2 cellular contexts compared by ENCODE assay signal in the genomic region with DNA sequence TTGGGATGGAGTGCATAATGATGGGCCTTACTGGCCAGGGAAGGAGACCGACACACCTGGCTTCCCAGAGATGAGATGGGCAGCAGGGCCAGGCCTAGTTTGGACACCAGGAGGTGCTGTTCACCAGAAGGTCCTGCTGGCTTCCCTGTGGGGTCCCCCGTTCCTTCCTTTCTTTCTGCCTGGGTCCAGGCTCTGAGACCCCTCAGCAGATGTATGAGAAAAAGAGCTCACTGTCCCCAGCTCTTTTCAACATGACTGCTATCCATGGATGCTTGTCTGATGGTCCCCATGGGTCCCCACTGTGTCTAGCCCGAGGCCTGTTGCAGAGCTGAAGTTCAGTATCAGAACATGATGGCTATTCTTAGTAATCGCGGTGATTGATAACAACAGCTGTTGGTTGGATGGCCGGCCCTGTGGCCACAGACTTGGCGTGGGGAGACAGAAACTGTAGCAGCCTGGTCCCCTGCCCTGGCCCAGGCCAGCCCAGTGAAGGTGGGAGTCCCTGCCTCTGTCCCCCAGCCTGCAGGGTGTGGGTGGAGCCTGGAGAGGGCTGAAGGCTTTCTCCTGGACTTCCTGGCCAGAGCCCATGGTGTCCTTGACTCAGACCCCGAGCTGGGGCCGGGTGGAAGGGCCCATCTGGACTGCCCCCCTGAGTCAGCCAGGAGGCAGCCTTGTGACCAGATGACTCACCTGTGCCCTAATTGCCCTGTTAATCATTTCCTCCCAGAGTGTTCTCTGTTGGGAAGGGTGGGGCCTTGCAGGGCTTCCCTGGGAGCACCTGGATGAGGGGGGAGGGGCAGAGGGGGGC.
A peak's percentile ranks its signal among the peaks of the same experiment; 100 is the strongest.
TF ChIP-seq lines count a peak whose summit lies in the region.

No MANE protein-coding gene starts in this region.

TF ChIP-seq in Ishikawa, 13 proteins besides CTCF, POLR2A, EP300 and RAD21 (continued from another document):
- TF ChIP-seq, protein P1, sequence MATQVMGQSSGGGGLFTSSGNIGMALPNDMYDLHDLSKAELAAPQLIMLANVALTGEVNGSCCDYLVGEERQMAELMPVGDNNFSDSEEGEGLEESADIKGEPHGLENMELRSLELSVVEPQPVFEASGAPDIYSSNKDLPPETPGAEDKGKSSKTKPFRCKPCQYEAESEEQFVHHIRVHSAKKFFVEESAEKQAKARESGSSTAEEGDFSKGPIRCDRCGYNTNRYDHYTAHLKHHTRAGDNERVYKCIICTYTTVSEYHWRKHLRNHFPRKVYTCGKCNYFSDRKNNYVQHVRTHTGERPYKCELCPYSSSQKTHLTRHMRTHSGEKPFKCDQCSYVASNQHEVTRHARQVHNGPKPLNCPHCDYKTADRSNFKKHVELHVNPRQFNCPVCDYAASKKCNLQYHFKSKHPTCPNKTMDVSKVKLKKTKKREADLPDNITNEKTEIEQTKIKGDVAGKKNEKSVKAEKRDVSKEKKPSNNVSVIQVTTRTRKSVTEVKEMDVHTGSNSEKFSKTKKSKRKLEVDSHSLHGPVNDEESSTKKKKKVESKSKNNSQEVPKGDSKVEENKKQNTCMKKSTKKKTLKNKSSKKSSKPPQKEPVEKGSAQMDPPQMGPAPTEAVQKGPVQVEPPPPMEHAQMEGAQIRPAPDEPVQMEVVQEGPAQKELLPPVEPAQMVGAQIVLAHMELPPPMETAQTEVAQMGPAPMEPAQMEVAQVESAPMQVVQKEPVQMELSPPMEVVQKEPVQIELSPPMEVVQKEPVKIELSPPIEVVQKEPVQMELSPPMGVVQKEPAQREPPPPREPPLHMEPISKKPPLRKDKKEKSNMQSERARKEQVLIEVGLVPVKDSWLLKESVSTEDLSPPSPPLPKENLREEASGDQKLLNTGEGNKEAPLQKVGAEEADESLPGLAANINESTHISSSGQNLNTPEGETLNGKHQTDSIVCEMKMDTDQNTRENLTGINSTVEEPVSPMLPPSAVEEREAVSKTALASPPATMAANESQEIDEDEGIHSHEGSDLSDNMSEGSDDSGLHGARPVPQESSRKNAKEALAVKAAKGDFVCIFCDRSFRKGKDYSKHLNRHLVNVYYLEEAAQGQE (IDR thresholded peaks at IDR 0.05; ENCODE audit: low read depth): no peak
- TF ChIP-seq, protein P2, sequence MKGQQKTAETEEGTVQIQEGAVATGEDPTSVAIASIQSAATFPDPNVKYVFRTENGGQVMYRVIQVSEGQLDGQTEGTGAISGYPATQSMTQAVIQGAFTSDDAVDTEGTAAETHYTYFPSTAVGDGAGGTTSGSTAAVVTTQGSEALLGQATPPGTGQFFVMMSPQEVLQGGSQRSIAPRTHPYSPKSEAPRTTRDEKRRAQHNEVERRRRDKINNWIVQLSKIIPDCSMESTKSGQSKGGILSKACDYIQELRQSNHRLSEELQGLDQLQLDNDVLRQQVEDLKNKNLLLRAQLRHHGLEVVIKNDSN (IDR thresholded peaks at IDR 0.05): peak; percentile 64
- peak; percentile 72 for TF ChIP-seq NFIC (IDR thresholded peaks at IDR 0.05)
- peak; percentile 90 for TF ChIP-seq TCF12 (IDR thresholded peaks at IDR 0.05; ENCODE audit: low read depth)
- TF ChIP-seq CREB1 (IDR thresholded peaks at IDR 0.05; ENCODE audit: low read depth): no peak
- no peak for TF ChIP-seq CEBPB (IDR thresholded peaks at IDR 0.05)
- TF ChIP-seq EGR1 (IDR thresholded peaks at IDR 0.05): no peak
- no peak for TF ChIP-seq TAF1 (IDR thresholded peaks at IDR 0.05; ENCODE audit: low read depth)
- TF ChIP-seq ZBTB7A (IDR thresholded peaks at IDR 0.05; ENCODE audit: low read depth): peak; percentile 87
- TF ChIP-seq YY1 (IDR thresholded peaks at IDR 0.05; ENCODE audit: low read depth): no peak

TF ChIP-seq in endothelial cell of umbilical vein, 7 proteins besides CTCF, POLR2A, EP300 and RAD21 (continued from another document):
- peak; percentile 99 for TF ChIP-seq FOS (IDR thresholded peaks at IDR 0.05; ENCODE audit: borderline replicate concordance, insufficient read depth, low read length)
